In genomic region chr1:115829023-115829674, GRCh38 we compare ENCODE assay signal across 8 cellular contexts. TPM values are rescaled to one million over a fixed set of nuclear protein-coding genes. Genes with fewer than 3 reads are reported as not detected.
DNase-seq lines count a peak whose midpoint lies in the region; ATAC-seq, FAIRE-seq and TF ChIP-seq lines count a peak whose summit lies in the region.

No MANE protein-coding gene starts in this region.

- H3K4me3 Mint-ChIP-seq in activated T-helper 2 cell treated with anti-CD3 and anti-CD28 coated beads, Interferon-gamma antibody, Interleukin-2, Interleukin-4, amounts not matched to agents 10 μg/mL and 5 μg/mL and 100 μg/mL, durations not matched to agents 14 hours and 24 hours and 36 hours (ENCODE audit: low read depth): peak overlapping the region; percentile 64

- H3K27ac ChIP-seq in right atrium auricular region: no peak overlapping the region
- H3K27ac ChIP-seq in sigmoid colon: peak overlapping the region in 3 of 4 donors; percentile 36 to 74 (median 42)
- H3K27ac ChIP-seq in small intestine (ENCODE audit: low read depth in 1 of 2, low read length in 1 of 2): no peak overlapping the region

- H3K9me3 ChIP-seq in right atrium auricular region: no peaks in the 10 kb centered on the region
- no peaks in the 10 kb centered on the region for H3K9me3 ChIP-seq in sigmoid colon
- no peaks in the 10 kb centered on the region for H3K9me3 ChIP-seq in small intestine (ENCODE audit: control insufficient read depth, low read depth)

- no peak for TF ChIP-seq POLR2A in sigmoid colon (IDR thresholded peaks at IDR 0.05)

- DNase-seq in Right ventricle myocardium superior (peak; percentile 38), Right ventricle myocardium inferior (ENCODE audit: missing footprints) (no peak), right atrium auricular region (ENCODE audit: low spot score) (peak; percentile 76), sigmoid colon (peak; percentile 83), small intestine (no peak), posterior vena cava (ENCODE audit: low spot score) (no peak)
- DNase-seq in activated T-helper 2 cell treated with anti-CD3 and anti-CD28 coated beads, Interferon-gamma antibody, Interleukin-2, Interleukin-4, amounts not matched to agents 10 μg/mL and 5 μg/mL and 100 μg/mL, durations not matched to agents 14 hours and 24 hours and 36 hours (ENCODE audit: low spot score): no peak

- TF ChIP-seq CTCF in right atrium auricular region (IDR thresholded peaks at IDR 0.05) (no peak), sigmoid colon (IDR thresholded peaks at IDR 0.05) (no peak)

- ATAC-seq in Right ventricle myocardium superior (ENCODE audit: poor library complexity) (peak; percentile 51), Right ventricle myocardium inferior (no peak), GM21515 (IDR thresholded peaks at IDR 0.05; ENCODE audit: unreplicated experiment) (no peak)

- no peak overlapping the region for H3K27ac Mint-ChIP-seq in activated T-helper 2 cell treated with anti-CD3 and anti-CD28 coated beads, Interferon-gamma antibody, Interleukin-2, Interleukin-4, amounts not matched to agents 10 μg/mL and 5 μg/mL and 100 μg/mL, durations not matched to agents 14 hours and 24 hours and 36 hours

- H3K27me3 Mint-ChIP-seq in activated T-helper 2 cell treated with anti-CD3 and anti-CD28 coated beads, Interferon-gamma antibody, Interleukin-2, Interleukin-4, amounts not matched to agents 10 μg/mL and 5 μg/mL and 100 μg/mL, durations not matched to agents 14 hours and 24 hours and 36 hours (ENCODE audit: low read depth): peaks cover 59% of the 10 kb centered on the region

- intact Hi-C loops in Right ventricle myocardium superior (cut with DNase I) (no loop called here), Right ventricle myocardium inferior (cut with DNase I) (no loop called here), sigmoid colon (cut with DNase I) (no loop called here), posterior vena cava (cut with DNase I) (no loop called here)
- intact Hi-C loops in activated T-helper 2 cell treated with anti-CD3 and anti-CD28 coated beads, Interferon-gamma antibody, Interleukin-2, Interleukin-4, amounts not matched to agents 10 μg/mL and 5 μg/mL and 100 μg/mL, durations not matched to agents 14 hours and 24 hours and 36 hours (cut with micrococcal nuclease): no loop called here

- no peaks in the 10 kb centered on the region for H3K27me3 ChIP-seq in right atrium auricular region
- no peaks in the 10 kb centered on the region for H3K27me3 ChIP-seq in sigmoid colon
- peaks cover 0 to 3% of the 10 kb centered on the region in 2 donors for H3K27me3 ChIP-seq in small intestine (ENCODE audit: control insufficient read depth in 2 of 2, insufficient read depth in 2 of 2, low read length in 2 of 2)

- H3K36me3 ChIP-seq in right atrium auricular region: no peaks in the 10 kb centered on the region
- H3K36me3 ChIP-seq in sigmoid colon: no peaks in the 10 kb centered on the region
- no peaks in the 10 kb centered on the region for H3K36me3 ChIP-seq in small intestine (ENCODE audit: control insufficient read depth in 2 of 2, insufficient read depth in 2 of 2, low read length in 2 of 2)

- WGBS in sigmoid colon, 2 donors: 78 to 84% methylated on average over 20 of the region's 20 CpGs
- WGBS in small intestine, 3 donors: 70 to 78% (median 76%) methylated on average over 20 of the region's 20 CpGs

- H3K36me3 Mint-ChIP-seq in activated T-helper 2 cell treated with anti-CD3 and anti-CD28 coated beads, Interferon-gamma antibody, Interleukin-2, Interleukin-4, amounts not matched to agents 10 μg/mL and 5 μg/mL and 100 μg/mL, durations not matched to agents 14 hours and 24 hours and 36 hours (ENCODE audit: low read depth): no peaks in the 10 kb centered on the region

- H3K4me1 ChIP-seq in right atrium auricular region (peaks cover 3 to 8% of the 10 kb centered on the region in 2 donors), sigmoid colon (peaks cover 0 to 19% (median 14%) of the 10 kb centered on the region in 4 donors), small intestine (ENCODE audit: control insufficient read depth in 2 of 2, insufficient read depth in 1 of 2, low read depth in 1 of 2, low read length in 1 of 2) (no peaks in the 10 kb centered on the region)

- H3K9me3 Mint-ChIP-seq in activated T-helper 2 cell treated with anti-CD3 and anti-CD28 coated beads, Interferon-gamma antibody, Interleukin-2, Interleukin-4, amounts not matched to agents 10 μg/mL and 5 μg/mL and 100 μg/mL, durations not matched to agents 14 hours and 24 hours and 36 hours: no peaks in the 10 kb centered on the region

- peak overlapping the region; percentile 44 to 54 for H3K4me3 ChIP-seq in right atrium auricular region
- H3K4me3 ChIP-seq in sigmoid colon: peak overlapping the region; percentile 38 to 64 (median 52)
- H3K4me3 ChIP-seq in small intestine (ENCODE audit: low read depth in 1 of 2, low read length in 2 of 2): peak overlapping the region in 1 of 2 donors; percentile 49

- no peak for TF ChIP-seq EP300 in sigmoid colon (IDR thresholded peaks at IDR 0.05)

- FAIRE-seq in small intestine (lab: Jason Lieb, UNC): no peak

- peaks cover 6% of the 10 kb centered on the region for H3K4me1 Mint-ChIP-seq in activated T-helper 2 cell treated with anti-CD3 and anti-CD28 coated beads, Interferon-gamma antibody, Interleukin-2, Interleukin-4, amounts not matched to agents 10 μg/mL and 5 μg/mL and 100 μg/mL, durations not matched to agents 14 hours and 24 hours and 36 hours (ENCODE audit: low read depth)

RNA-seq across cellular contexts. Expression of gene NHLH2, which starts 11.8 kb away (rescaled TPM):
- total RNA-seq in Right ventricle myocardium superior (not detected), Right ventricle myocardium inferior (not detected), right atrium auricular region (not detected), sigmoid colon (under 1 TPM in 1 of 4 donors, not detected in 3; 0.28 TPM), posterior vena cava (not detected)
- total RNA-seq in activated T-helper 2 cell treated with anti-CD3 and anti-CD28 coated beads, Interferon-gamma antibody, Interleukin-2, Interleukin-4, amounts not matched to agents 10 μg/mL and 5 μg/mL and 100 μg/mL, durations not matched to agents 14 hours and 24 hours and 36 hours: not detected in 2 replicates
- polyA plus RNA-seq in sigmoid colon (not detected), small intestine (not detected)

Comparison
In these comparisons a context has a peak if more than half of its experiments do, and no peak if none do; other contexts are left out.
1. DNase-seq: peak in Right ventricle myocardium superior (single experiment), right atrium auricular region (single experiment) and sigmoid colon (single experiment); none in Right ventricle myocardium inferior (single experiment), activated T-helper 2 cell treated with anti-CD3 and anti-CD28 coated beads, Interferon-gamma antibody, Interleukin-2, Interleukin-4, amounts not matched to agents 10 μg/mL and 5 μg/mL and 100 μg/mL, durations not matched to agents 14 hours and 24 hours and 36 hours (single experiment), small intestine (single experiment) and posterior vena cava (single experiment).
2. H3K27ac ChIP-seq: peak in sigmoid colon (3 of 4); none in right atrium auricular region (0 of 2) and small intestine (0 of 2).